ENCODE assay signal across 13 cellular contexts in genomic region chr18:77037533-77037932, GRCh38.
"Had no signal": no experiment of that assay in that cellular context is flagged by ENCODE, and none has a peak within 500 bp of the region (broad histone marks: within the 10 kb centered on the region; RNA-seq: fewer than 3 reads in every experiment).

No MANE protein-coding gene starts in this region.

- DNase-seq: activated CD4-positive, CD25-positive, alpha-beta regulatory T cell; activated CD8-positive, alpha-beta memory T cell treated with anti-CD3 and anti-CD28 coated beads, Interleukin-2, amount 10 ng/mL, durations not matched to agents 7 days and 5 days; activated naive CD4-positive, alpha-beta T cell; activated T-cell treated with anti-CD3 and anti-CD28 coated beads, Interleukin-2, amount 50 U/mL, for 48 hours; foreskin melanocyte; occipital lobe; SHP77 treated with DMSO at 0.1 percent for 48 hours; sigmoid colon; stimulated activated CD4-positive, alpha-beta T cell treated with anti-CD3 and anti-CD28 coated beads, Interleukin-2, amount 100 ng/mL, for 24 hours; stimulated activated naive CD4-positive, alpha-beta T cell; T-helper 17 cell; testis had no signal

- H3K27ac Mint-ChIP-seq: activated CD8-positive, alpha-beta memory T cell treated with anti-CD3 and anti-CD28 coated beads, Interleukin-2, amount 10 ng/mL, durations not matched to agents 7 days and 5 days; T-helper 17 cell had no signal

- H3K27me3 Mint-ChIP-seq: activated CD8-positive, alpha-beta memory T cell treated with anti-CD3 and anti-CD28 coated beads, Interleukin-2, amount 10 ng/mL, durations not matched to agents 7 days and 5 days; T-helper 17 cell had no signal

- ATAC-seq: activated CD8-positive, alpha-beta memory T cell treated with anti-CD3 and anti-CD28 coated beads, Interleukin-2, amount 10 ng/mL, durations not matched to agents 7 days and 5 days; T-helper 17 cell had no signal

- H3K4me3 ChIP-seq: hepatocyte, sigmoid colon, testis had no signal

- H3K4me3 Mint-ChIP-seq: activated CD8-positive, alpha-beta memory T cell treated with anti-CD3 and anti-CD28 coated beads, Interleukin-2, amount 10 ng/mL, durations not matched to agents 7 days and 5 days; T-helper 17 cell had no signal
